2 cellular contexts compared by ENCODE assay signal in the genomic region with DNA sequence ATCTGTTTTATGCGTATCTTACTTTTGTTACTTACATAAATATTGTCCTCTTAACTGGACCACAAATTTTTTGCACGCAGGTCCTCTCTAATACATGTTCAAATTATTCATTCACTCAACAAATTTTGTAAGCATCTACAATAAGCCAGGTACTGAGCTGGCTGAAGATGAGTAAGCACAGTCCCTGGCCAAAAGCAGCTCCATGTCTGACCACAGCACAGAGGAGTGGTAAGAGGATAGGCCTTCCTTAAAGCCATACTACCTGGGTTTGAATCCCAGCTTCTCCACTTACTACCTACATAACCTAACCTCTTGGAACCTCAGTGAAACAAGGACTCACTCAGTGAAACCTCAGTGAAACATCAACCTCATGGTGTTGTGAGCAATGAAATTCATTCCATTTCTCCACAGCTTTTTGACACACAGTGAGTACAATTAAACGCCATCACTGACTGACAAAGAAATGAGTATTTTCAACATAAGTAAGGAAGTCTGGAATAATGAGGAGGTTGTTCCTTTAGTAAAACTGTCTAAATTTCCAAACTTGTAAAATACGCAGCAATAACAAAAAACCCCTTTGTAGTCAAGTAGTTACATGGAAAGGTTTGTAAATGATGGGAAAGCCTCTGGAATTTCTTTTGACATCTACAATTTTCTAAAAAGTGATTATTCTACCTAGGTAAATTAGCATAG.
TF ChIP-seq lines count a peak whose summit lies in the region.

No MANE protein-coding gene starts in this region.

TF ChIP-seq in GM23338, 12 proteins besides CTCF, POLR2A, EP300 and RAD21:
- TF ChIP-seq EZH2phosphoT487 (IDR thresholded peaks at IDR 0.05; ENCODE audit: unreplicated experiment) (no peak), ZNF331 (CRISPR knock-in tag; IDR thresholded peaks at IDR 0.05; ENCODE audit: low read depth) (no peak), CREB1 (CRISPR knock-in tag; IDR thresholded peaks at IDR 0.05; ENCODE audit: low read depth) (no peak)
- TF ChIP-seq, protein P1, sequence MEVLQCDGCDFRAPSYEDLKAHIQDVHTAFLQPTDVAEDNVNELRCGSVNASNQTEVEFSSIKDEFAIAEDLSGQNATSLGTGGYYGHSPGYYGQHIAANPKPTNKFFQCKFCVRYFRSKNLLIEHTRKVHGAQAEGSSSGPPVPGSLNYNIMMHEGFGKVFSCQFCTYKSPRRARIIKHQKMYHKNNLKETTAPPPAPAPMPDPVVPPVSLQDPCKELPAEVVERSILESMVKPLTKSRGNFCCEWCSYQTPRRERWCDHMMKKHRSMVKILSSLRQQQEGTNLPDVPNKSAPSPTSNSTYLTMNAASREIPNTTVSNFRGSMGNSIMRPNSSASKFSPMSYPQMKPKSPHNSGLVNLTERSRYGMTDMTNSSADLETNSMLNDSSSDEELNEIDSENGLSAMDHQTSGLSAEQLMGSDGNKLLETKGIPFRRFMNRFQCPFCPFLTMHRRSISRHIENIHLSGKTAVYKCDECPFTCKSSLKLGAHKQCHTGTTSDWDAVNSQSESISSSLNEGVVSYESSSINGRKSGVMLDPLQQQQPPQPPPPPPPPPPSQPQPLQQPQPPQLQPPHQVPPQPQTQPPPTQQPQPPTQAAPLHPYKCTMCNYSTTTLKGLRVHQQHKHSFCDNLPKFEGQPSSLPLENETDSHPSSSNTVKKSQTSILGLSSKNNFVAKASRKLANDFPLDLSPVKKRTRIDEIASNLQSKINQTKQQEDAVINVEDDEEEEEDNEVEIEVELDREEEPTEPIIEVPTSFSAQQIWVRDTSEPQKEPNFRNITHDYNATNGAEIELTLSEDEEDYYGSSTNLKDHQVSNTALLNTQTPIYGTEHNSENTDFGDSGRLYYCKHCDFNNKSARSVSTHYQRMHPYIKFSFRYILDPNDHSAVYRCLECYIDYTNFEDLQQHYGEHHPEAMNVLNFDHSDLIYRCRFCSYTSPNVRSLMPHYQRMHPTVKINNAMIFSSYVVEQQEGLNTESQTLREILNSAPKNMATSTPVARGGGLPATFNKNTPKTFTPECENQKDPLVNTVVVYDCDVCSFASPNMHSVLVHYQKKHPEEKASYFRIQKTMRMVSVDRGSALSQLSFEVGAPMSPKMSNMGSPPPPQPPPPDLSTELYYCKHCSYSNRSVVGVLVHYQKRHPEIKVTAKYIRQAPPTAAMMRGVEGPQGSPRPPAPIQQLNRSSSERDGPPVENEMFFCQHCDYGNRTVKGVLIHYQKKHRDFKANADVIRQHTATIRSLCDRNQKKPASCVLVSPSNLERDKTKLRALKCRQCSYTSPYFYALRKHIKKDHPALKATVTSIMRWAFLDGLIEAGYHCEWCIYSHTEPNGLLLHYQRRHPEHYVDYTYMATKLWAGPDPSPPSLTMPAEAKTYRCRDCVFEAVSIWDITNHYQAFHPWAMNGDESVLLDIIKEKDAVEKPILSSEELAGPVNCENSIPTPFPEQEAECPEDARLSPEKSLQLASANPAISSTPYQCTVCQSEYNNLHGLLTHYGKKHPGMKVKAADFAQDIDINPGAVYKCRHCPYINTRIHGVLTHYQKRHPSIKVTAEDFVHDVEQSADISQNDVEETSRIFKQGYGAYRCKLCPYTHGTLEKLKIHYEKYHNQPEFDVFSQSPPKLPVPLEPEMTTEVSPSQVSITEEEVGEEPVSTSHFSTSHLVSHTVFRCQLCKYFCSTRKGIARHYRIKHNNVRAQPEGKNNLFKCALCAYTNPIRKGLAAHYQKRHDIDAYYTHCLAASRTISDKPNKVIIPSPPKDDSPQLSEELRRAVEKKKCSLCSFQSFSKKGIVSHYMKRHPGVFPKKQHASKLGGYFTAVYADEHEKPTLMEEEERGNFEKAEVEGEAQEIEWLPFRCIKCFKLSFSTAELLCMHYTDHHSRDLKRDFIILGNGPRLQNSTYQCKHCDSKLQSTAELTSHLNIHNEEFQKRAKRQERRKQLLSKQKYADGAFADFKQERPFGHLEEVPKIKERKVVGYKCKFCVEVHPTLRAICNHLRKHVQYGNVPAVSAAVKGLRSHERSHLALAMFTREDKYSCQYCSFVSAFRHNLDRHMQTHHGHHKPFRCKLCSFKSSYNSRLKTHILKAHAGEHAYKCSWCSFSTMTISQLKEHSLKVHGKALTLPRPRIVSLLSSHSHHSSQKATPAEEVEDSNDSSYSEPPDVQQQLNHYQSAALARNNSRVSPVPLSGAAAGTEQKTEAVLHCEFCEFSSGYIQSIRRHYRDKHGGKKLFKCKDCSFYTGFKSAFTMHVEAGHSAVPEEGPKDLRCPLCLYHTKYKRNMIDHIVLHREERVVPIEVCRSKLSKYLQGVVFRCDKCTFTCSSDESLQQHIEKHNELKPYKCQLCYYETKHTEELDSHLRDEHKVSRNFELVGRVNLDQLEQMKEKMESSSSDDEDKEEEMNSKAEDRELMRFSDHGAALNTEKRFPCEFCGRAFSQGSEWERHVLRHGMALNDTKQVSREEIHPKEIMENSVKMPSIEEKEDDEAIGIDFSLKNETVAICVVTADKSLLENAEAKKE (CRISPR knock-in tag; IDR thresholded peaks at IDR 0.05): no peak
- TF ChIP-seq, protein P2, sequence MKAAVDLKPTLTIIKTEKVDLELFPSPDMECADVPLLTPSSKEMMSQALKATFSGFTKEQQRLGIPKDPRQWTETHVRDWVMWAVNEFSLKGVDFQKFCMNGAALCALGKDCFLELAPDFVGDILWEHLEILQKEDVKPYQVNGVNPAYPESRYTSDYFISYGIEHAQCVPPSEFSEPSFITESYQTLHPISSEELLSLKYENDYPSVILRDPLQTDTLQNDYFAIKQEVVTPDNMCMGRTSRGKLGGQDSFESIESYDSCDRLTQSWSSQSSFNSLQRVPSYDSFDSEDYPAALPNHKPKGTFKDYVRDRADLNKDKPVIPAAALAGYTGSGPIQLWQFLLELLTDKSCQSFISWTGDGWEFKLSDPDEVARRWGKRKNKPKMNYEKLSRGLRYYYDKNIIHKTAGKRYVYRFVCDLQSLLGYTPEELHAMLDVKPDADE (IDR thresholded peaks at IDR 0.05): no peak
- TF ChIP-seq, protein P3, sequence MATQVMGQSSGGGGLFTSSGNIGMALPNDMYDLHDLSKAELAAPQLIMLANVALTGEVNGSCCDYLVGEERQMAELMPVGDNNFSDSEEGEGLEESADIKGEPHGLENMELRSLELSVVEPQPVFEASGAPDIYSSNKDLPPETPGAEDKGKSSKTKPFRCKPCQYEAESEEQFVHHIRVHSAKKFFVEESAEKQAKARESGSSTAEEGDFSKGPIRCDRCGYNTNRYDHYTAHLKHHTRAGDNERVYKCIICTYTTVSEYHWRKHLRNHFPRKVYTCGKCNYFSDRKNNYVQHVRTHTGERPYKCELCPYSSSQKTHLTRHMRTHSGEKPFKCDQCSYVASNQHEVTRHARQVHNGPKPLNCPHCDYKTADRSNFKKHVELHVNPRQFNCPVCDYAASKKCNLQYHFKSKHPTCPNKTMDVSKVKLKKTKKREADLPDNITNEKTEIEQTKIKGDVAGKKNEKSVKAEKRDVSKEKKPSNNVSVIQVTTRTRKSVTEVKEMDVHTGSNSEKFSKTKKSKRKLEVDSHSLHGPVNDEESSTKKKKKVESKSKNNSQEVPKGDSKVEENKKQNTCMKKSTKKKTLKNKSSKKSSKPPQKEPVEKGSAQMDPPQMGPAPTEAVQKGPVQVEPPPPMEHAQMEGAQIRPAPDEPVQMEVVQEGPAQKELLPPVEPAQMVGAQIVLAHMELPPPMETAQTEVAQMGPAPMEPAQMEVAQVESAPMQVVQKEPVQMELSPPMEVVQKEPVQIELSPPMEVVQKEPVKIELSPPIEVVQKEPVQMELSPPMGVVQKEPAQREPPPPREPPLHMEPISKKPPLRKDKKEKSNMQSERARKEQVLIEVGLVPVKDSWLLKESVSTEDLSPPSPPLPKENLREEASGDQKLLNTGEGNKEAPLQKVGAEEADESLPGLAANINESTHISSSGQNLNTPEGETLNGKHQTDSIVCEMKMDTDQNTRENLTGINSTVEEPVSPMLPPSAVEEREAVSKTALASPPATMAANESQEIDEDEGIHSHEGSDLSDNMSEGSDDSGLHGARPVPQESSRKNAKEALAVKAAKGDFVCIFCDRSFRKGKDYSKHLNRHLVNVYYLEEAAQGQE (IDR thresholded peaks at IDR 0.05; ENCODE audit: unreplicated experiment): no peak

TF ChIP-seq in H1, 55 proteins besides CTCF, POLR2A, EP300 and RAD21:
- no peak for TF ChIP-seq GTF2F1 (IDR thresholded peaks at IDR 0.05; ENCODE audit: borderline replicate concordance, low read depth, low read length)
- TF ChIP-seq POU5F1 (IDR thresholded peaks at IDR 0.05; ENCODE audit: low read depth, low read length): no peak
- TF ChIP-seq EZH2 (IDR thresholded peaks at IDR 0.05; ENCODE audit: low read depth, low read length, severe bottlenecking): no peak
- no peak for TF ChIP-seq GABPA (IDR thresholded peaks at IDR 0.05; ENCODE audit: borderline replicate concordance, insufficient read depth, low read length)
- TF ChIP-seq TAF7 (optimal IDR thresholded peaks at IDR 0.05; ENCODE audit: borderline replicate concordance, low read depth, low read length): no peak
- TF ChIP-seq CBX5 (IDR thresholded peaks at IDR 0.05; ENCODE audit: low read depth, low read length): no peak
- TF ChIP-seq SP4 (IDR thresholded peaks at IDR 0.05; ENCODE audit: low read length): no peak
- TF ChIP-seq, protein P4, sequence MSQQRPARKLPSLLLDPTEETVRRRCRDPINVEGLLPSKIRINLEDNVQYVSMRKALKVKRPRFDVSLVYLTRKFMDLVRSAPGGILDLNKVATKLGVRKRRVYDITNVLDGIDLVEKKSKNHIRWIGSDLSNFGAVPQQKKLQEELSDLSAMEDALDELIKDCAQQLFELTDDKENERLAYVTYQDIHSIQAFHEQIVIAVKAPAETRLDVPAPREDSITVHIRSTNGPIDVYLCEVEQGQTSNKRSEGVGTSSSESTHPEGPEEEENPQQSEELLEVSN (IDR thresholded peaks at IDR 0.05): no peak
- TF ChIP-seq SIX5 (IDR thresholded peaks at IDR 0.05; ENCODE audit: low read depth, low read length): no peak
- no peak for TF ChIP-seq HDAC6 (IDR thresholded peaks at IDR 0.05; ENCODE audit: low read depth, low read length)
- TF ChIP-seq SP2 (IDR thresholded peaks at IDR 0.05; ENCODE audit: low read length): no peak
- no peak for TF ChIP-seq SRF (IDR thresholded peaks at IDR 0.05; ENCODE audit: low read depth, low read length)
- no peak for TF ChIP-seq CTBP2 (IDR thresholded peaks at IDR 0.05; ENCODE audit: borderline replicate concordance, insufficient read depth, insufficient read length, low read length)
- TF ChIP-seq KDM1A (IDR thresholded peaks at IDR 0.05; ENCODE audit: borderline replicate concordance, low read length): no peak
- TF ChIP-seq SP1 (IDR thresholded peaks at IDR 0.05; ENCODE audit: low read depth, low read length): no peak
- TF ChIP-seq KDM4A (IDR thresholded peaks at IDR 0.05; ENCODE audit: low read depth, low read length, severe bottlenecking): no peak
- TF ChIP-seq CBX8 (IDR thresholded peaks at IDR 0.05; ENCODE audit: borderline replicate concordance, low read depth, low read length): no peak
- no peak for TF ChIP-seq SUZ12 (IDR thresholded peaks at IDR 0.05; ENCODE audit: low read length)
- TF ChIP-seq BRCA1 (IDR thresholded peaks at IDR 0.05; ENCODE audit: low read depth, low read length): no peak
